ENCODE assay signal across 22 cellular contexts in genomic region chr13:26896986-26897668, GRCh38.
"Had no signal": no experiment of that assay in that cellular context is flagged by ENCODE, and none has a peak within 500 bp of the region (broad histone marks: within the 10 kb centered on the region; RNA-seq: fewer than 3 reads in every experiment).

No MANE protein-coding gene starts in this region.

- H3K27ac Mint-ChIP-seq: activated CD4-positive, alpha-beta T cell treated with anti-CD3 and anti-CD28 coated beads, Interleukin-2, amount 10 ng/mL, durations not matched to agents 24 days and 14 days; activated CD8-positive, alpha-beta T cell treated with anti-CD3 and anti-CD28 coated beads for 36 hours; activated naive CD4-positive, alpha-beta T cell treated with anti-CD3 and anti-CD28 coated beads for 36 hours; immature natural killer cell; naive thymus-derived CD8-positive, alpha-beta T cell; stimulated activated memory B cell treated with anti-CD40 and anti-IgM and Interleukin-4, amounts not matched to agents 10 μg/mL and 1 μg/mL and 100 μg/mL, for 72 hours; T-helper 2 cell treated with Interferon-gamma antibody and Interleukin-4, amounts not matched to agents 5 μg/mL and 100 μg/mL, for 36 hours; type B pancreatic cell had no signal

- H3K27ac ChIP-seq: brain microvascular endothelial cell, esophagus muscularis mucosa, gastroesophageal sphincter, heart left ventricle, parathyroid adenoma, testis had no signal

- H3K9me3 ChIP-seq: esophagus muscularis mucosa, gastroesophageal sphincter, heart left ventricle, testis had no signal

- ATAC-seq: activated CD8-positive, alpha-beta T cell treated with anti-CD3 and anti-CD28 coated beads for 36 hours; activated T-cell treated with anti-CD3 and anti-CD28 coated beads, Interleukin-2, amount 50 U/mL, for 4 hours; gastroesophageal sphincter; heart left ventricle; naive thymus-derived CD8-positive, alpha-beta T cell; sciatic nerve had no signal

- H3K4me3 ChIP-seq: esophagus muscularis mucosa, gastroesophageal sphincter, heart left ventricle, smooth muscle cell, testis had no signal

- H3K9ac ChIP-seq: parathyroid adenoma had no signal

- DNase-seq: activated CD4-positive, alpha-beta T cell treated with anti-CD3 and anti-CD28 coated beads, Interleukin-2, amount 10 ng/mL, durations not matched to agents 24 days and 14 days; activated CD8-positive, alpha-beta T cell treated with anti-CD3 and anti-CD28 coated beads for 36 hours; activated naive CD4-positive, alpha-beta T cell treated with anti-CD3 and anti-CD28 coated beads for 36 hours; activated T-cell treated with anti-CD3 and anti-CD28 coated beads, Interleukin-2, amount 50 U/mL, for 4 hours; aorta; brain microvascular endothelial cell; cortex of kidney; effector CD8-positive, alpha-beta T cell; heart left ventricle; immature natural killer cell; mesenchymal stem cell; naive thymus-derived CD8-positive, alpha-beta T cell; stimulated activated CD4-positive, alpha-beta T cell treated with anti-CD3 and anti-CD28 coated beads, Interleukin-4, amount 100 ng/mL, for 4 hours; testis had no signal

- H3K9me3 Mint-ChIP-seq: activated CD4-positive, alpha-beta T cell treated with anti-CD3 and anti-CD28 coated beads, Interleukin-2, amount 10 ng/mL, durations not matched to agents 24 days and 14 days; activated CD8-positive, alpha-beta T cell treated with anti-CD3 and anti-CD28 coated beads for 36 hours; activated naive CD4-positive, alpha-beta T cell treated with anti-CD3 and anti-CD28 coated beads for 36 hours; activated T-cell treated with anti-CD3 and anti-CD28 coated beads, Interleukin-2, amount 50 U/mL, for 4 hours; immature natural killer cell; naive thymus-derived CD8-positive, alpha-beta T cell; stimulated activated memory B cell treated with anti-CD40 and anti-IgM and Interleukin-4, amounts not matched to agents 10 μg/mL and 1 μg/mL and 100 μg/mL, for 72 hours; T-helper 2 cell treated with Interferon-gamma antibody and Interleukin-4, amounts not matched to agents 5 μg/mL and 100 μg/mL, for 36 hours; type B pancreatic cell had no signal

- H3K27me3 ChIP-seq: brain microvascular endothelial cell, testis had no signal

- H3K36me3 Mint-ChIP-seq: immature natural killer cell; naive thymus-derived CD8-positive, alpha-beta T cell; stimulated activated memory B cell treated with anti-CD40 and anti-IgM and Interleukin-4, amounts not matched to agents 10 μg/mL and 1 μg/mL and 100 μg/mL, for 72 hours; type B pancreatic cell had no signal

- H3K4me1 ChIP-seq: esophagus muscularis mucosa, gastroesophageal sphincter, heart left ventricle, parathyroid adenoma, testis had no signal

- H3K4me2 ChIP-seq: smooth muscle cell had no signal

- H3K79me2 ChIP-seq: parathyroid adenoma had no signal

- H3K36me3 ChIP-seq: brain microvascular endothelial cell, esophagus muscularis mucosa, gastroesophageal sphincter, heart left ventricle had no signal

- H3K4me3 Mint-ChIP-seq: activated CD4-positive, alpha-beta T cell treated with anti-CD3 and anti-CD28 coated beads, Interleukin-2, amount 10 ng/mL, durations not matched to agents 24 days and 14 days; activated CD8-positive, alpha-beta T cell treated with anti-CD3 and anti-CD28 coated beads for 36 hours; activated naive CD4-positive, alpha-beta T cell treated with anti-CD3 and anti-CD28 coated beads for 36 hours; activated T-cell treated with anti-CD3 and anti-CD28 coated beads, Interleukin-2, amount 50 U/mL, for 4 hours; immature natural killer cell; naive thymus-derived CD8-positive, alpha-beta T cell; stimulated activated memory B cell treated with anti-CD40 and anti-IgM and Interleukin-4, amounts not matched to agents 10 μg/mL and 1 μg/mL and 100 μg/mL, for 72 hours; T-helper 2 cell treated with Interferon-gamma antibody and Interleukin-4, amounts not matched to agents 5 μg/mL and 100 μg/mL, for 36 hours; type B pancreatic cell had no signal

- H3K4me1 Mint-ChIP-seq: activated CD4-positive, alpha-beta T cell treated with anti-CD3 and anti-CD28 coated beads, Interleukin-2, amount 10 ng/mL, durations not matched to agents 24 days and 14 days; naive thymus-derived CD8-positive, alpha-beta T cell had no signal

- H2AFZ ChIP-seq: parathyroid adenoma had no signal
